Comparison of ENCODE assay signal across 8 cellular contexts in the genomic region with DNA sequence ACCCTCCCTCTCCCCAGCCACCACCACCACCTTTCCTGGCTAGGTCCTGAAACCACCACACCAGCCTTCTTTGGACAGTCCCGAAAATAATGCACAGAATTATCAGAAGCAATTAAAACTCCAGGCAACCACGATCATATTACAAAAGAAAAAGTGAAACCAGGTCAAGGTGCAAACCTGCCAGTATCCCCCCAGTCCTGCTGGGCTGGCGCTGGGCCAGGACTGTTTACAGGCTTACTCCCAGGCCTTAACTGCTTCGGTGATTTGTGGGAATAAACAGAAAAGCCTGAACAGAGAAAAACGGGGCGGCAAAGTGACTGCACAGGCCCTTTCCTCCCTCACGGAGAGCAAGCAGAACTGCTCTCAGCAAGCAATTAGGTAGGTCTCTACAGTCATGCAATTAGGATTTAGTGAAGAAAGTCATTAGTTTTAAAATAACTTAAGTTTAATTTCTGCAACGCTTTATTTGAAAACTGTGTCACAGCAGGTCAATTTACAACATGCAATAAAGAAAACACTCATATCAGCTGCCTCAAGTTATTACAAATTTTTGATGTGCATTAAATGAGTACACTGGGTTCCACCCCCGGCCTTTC. TPM values are rescaled to one million over a fixed set of nuclear protein-coding genes. Genes with fewer than 3 reads are reported as not detected.
A peak's percentile ranks its signal among the peaks of the same experiment; 100 is the strongest.
DNase-seq lines count a peak whose midpoint lies in the region; ATAC-seq, FAIRE-seq and TF ChIP-seq lines count a peak whose summit lies in the region.

No MANE protein-coding gene starts in this region.

- DNase-seq in GM12892 (ENCODE audit: insufficient read length), result no peak
- DNase-seq in NCI-H69 (lab: John Stamatoyannopoulos, UW), result peak; percentile 79
- DNase-seq in activated effector memory CD4-positive, alpha-beta T cell treated with anti-CD3 and anti-CD28 coated beads, Interleukin-2, amount 50 U/mL, for 16 hours, result peak; percentile 81
- DNase-seq in heart right ventricle, result no peak
- no peak for DNase-seq in psoas muscle
- no peak for DNase-seq in epidermal melanocyte (ENCODE audit: insufficient read length, low spot score)
- no peak for DNase-seq in NCI-H1694 treated with DMSO at 0.1 percent for 48 hours (lab: John Stamatoyannopoulos, UW)
- no peak for DNase-seq in UCSD-AML1 (lab: John Stamatoyannopoulos, UW; ENCODE audit: unreplicated experiment)

- H3K27me3 ChIP-seq in heart right ventricle (no peaks in the 10 kb centered on the region), psoas muscle (ENCODE audit: insufficient read depth in 3 of 3, low read length in 2 of 3) (no peaks in the 10 kb centered on the region)

- H3K36me3 ChIP-seq in heart right ventricle (no peaks in the 10 kb centered on the region), psoas muscle (ENCODE audit: insufficient read depth in 1 of 2, low read depth in 1 of 2) (no peaks in the 10 kb centered on the region)

- H3K4me1 ChIP-seq in heart right ventricle, result peaks cover 0 to 57% (median 33%) of the 10 kb centered on the region in 9 donors
- peaks cover 37% of the 10 kb centered on the region for H3K4me1 ChIP-seq in psoas muscle

- ATAC-seq in heart right ventricle, result no peak
- ATAC-seq in psoas muscle, result no peak

- peak; percentile 60 for FAIRE-seq in GM12892 (lab: Jason Lieb, UNC)

- intact Hi-C loops in heart right ventricle (cut with DNase I) (loop anchor here in 7 of 10 donors (5.0 to 10.0 kb wide), 8 partner anchors 62 to 255 kb away; no protein-coding TSS in a partner anchor), psoas muscle (cut with DNase I) (loop anchor here in 1 of 2 donors (5.0 to 10.0 kb wide), 2 partner anchors 87 to 255 kb away; no protein-coding TSS in a partner anchor)

- TF ChIP-seq CTCF in heart right ventricle (IDR thresholded peaks at IDR 0.05) (no peak), psoas muscle (IDR thresholded peaks at IDR 0.05) (no peak)

- H3K27ac ChIP-seq in heart right ventricle, result peak overlapping the region in 9 of 10 donors; percentile 54 to 81 (median 70)
- H3K27ac ChIP-seq in psoas muscle, result peak overlapping the region; percentile 66

- H3K9me3 ChIP-seq in heart right ventricle (no peaks in the 10 kb centered on the region), psoas muscle (no peaks in the 10 kb centered on the region)

- WGBS in heart right ventricle, 2 donors, result 4 to 7% methylated on average over 9 of the region's 9 CpGs
- 5 to 17% (median 5%) methylated on average over 9 of the region's 9 CpGs for WGBS in psoas muscle, 3 donors

- H3K4me3 ChIP-seq in heart right ventricle, result peak overlapping the region in 9 of 10 donors; percentile 47 to 61 (median 58)
- H3K4me3 ChIP-seq in psoas muscle, result peak overlapping the region; percentile 70

- TF ChIP-seq POLR2A in GM12892 (IDR thresholded peaks at IDR 0.05; ENCODE audit: low read depth, low read length), result no peak

RNA-seq across cellular contexts. Expression of a gene that starts 1.3 kb away (rescaled TPM):
- polyA plus RNA-seq in GM12892 (2012; ENCODE audit: missing spikeins), result 4.6 TPM
- total RNA-seq in heart right ventricle, result 10 to 100 TPM; 18.8 to 40.0 (median 27.2) TPM
- polyA plus RNA-seq in heart right ventricle, result 10 to 100 TPM in 1 of 2 donors, 1 to 10 TPM in 1; 3.7 to 14.9 TPM
- total RNA-seq in psoas muscle, result 100 to 1,000 TPM; 129 to 329 (median 154) TPM
- polyA plus RNA-seq in psoas muscle, result 10 to 100 TPM in 2 of 3 donors, 1 to 10 TPM in 1; 7.9 to 38.6 (median 29.9) TPM

Comparison
In these comparisons a context has a peak if more than half of its experiments do, and no peak if none do; other contexts are left out.
1. DNase-seq: peak in NCI-H69 (single experiment) and activated effector memory CD4-positive, alpha-beta T cell treated with anti-CD3 and anti-CD28 coated beads, Interleukin-2, amount 50 U/mL, for 16 hours (single experiment); none in GM12892 (single experiment), heart right ventricle (0 of 2), psoas muscle (0 of 2), epidermal melanocyte (single experiment), NCI-H1694 treated with DMSO at 0.1 percent for 48 hours (single experiment) and UCSD-AML1 (single experiment).